3 cellular contexts compared by ENCODE assay signal in the genomic region with DNA sequence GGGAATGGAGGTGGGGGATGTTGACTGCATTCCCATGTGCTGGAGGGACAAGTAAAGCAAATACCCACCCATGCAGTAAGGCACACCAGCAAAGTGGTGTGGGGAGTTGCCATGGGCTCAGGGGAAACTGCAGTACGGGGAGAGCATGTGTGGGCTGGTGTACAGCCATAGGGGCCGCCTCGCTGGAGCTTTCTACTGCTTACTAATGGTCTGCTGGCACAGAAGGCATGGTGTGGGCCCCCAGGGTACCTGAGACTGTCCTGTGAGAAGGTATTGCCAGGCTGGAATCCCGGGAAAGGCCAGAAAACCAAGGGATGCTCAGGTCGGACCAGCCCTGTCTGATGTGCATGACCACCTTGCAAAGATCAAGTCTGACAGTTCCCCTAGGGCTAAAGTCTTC.
"Had no signal": no experiment of that assay in that cellular context is flagged by ENCODE, and none has a peak within 500 bp of the region (broad histone marks: within the 10 kb centered on the region; RNA-seq: fewer than 3 reads in every experiment).

No MANE protein-coding gene starts in this region.

- H3K4me3 ChIP-seq: GM12878 had no signal

- ATAC-seq: GM12878 had no signal

- DNase-seq: GDM1, GF-D8 had no signal
